6 cellular contexts compared by ENCODE assay signal in the genomic region with DNA sequence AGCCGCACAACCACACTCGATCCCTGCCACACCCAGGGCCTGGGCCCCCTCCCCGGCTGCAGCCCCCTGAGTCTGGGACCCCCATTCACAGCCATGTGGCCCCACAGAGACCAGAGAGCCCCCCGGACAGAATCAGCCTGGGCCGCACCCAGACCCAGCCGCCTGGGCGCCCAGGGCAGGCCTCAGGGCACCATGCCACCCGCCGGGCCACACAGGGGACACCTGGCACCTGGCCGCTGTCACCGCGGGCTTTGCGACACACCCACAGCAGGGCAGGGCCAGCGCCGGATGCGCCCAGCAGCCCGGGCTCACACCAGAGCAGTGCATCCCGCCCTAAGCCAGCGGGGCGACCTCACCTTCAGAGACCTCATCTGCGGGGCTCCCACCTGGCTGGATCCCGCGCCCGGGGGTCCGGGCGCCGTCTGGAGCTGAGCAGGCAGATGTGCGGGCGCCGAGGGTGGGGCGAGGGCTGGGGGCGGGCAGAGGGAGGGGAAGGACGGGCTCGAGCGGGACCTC. TPM values are rescaled to one million over a fixed set of nuclear protein-coding genes. Genes with fewer than 3 reads are reported as not detected.
DNase-seq lines count a peak whose midpoint lies in the region; ATAC-seq and TF ChIP-seq lines count a peak whose summit lies in the region.

No MANE protein-coding gene starts in this region.

- WGBS in mesendoderm (ENCODE audit: extremely low coverage, insufficient coverage, low lambda C conversion rate), result no CpG with 5 or more reads among the region's 35 CpGs

- H4K20me1 ChIP-seq in GM23338 (replicated peaks; ENCODE audit: insufficient read depth), result no peaks in the 10 kb centered on the region

- no peaks in the 10 kb centered on the region for H3K9me3 Mint-ChIP-seq in GM23338
- no peaks in the 10 kb centered on the region for H3K9me3 Mint-ChIP-seq in activated T-cell treated with anti-CD3 and anti-CD28 coated beads, Interleukin-2, amount 50 U/mL, for 4 hours

- peak overlapping the region; percentile 95 for H3K4me2 ChIP-seq in GM23338
- H3K4me2 ChIP-seq in mesendoderm (ENCODE audit: low read length), result peak overlapping the region; percentile 37

- H3K79me1 ChIP-seq in mesendoderm (ENCODE audit: low read length), result no peaks in the 10 kb centered on the region

- H3K36me3 Mint-ChIP-seq in GM23338 (ENCODE audit: low read depth), result peaks cover 8% of the 10 kb centered on the region; the same call in 2 of the 3 replicates
- no peaks in the 10 kb centered on the region for H3K36me3 Mint-ChIP-seq in activated T-cell treated with anti-CD3 and anti-CD28 coated beads, Interleukin-2, amount 50 U/mL, for 4 hours (ENCODE audit: insufficient read depth)

- no peak for TF ChIP-seq CTCF in GM23338 (conservative IDR thresholded peaks at IDR 0.05; ENCODE audit: low read depth in 2 of 2)

- H3K4me1 ChIP-seq in GM23338 (ENCODE audit: insufficient read depth) (peaks cover 10% of the 10 kb centered on the region), mesendoderm (ENCODE audit: control insufficient read depth, low read depth, low read length) (peaks cover 4% of the 10 kb centered on the region)

- H3K9ac ChIP-seq in mesendoderm (ENCODE audit: low read length), result peak overlapping the region; percentile 20

- H3K27ac Mint-ChIP-seq in GM23338, result no peak overlapping the region

- peak; percentile 65 for DNase-seq in GM23338 (ENCODE audit: low spot score)
- no peak for DNase-seq in activated T-cell treated with anti-CD3 and anti-CD28 coated beads, Interleukin-2, amount 50 U/mL, for 4 hours
- DNase-seq in mesendoderm, result peak; percentile 34
- no peak for DNase-seq in HuH-7.5 (ENCODE audit: low spot score)
- DNase-seq in NOMO-1 treated with DMSO at 0.1 percent for 48 hours (lab: John Stamatoyannopoulos, UW; ENCODE audit: unreplicated experiment), result no peak

- H3K36me3 ChIP-seq in GM23338 (ENCODE audit: insufficient read depth) (no peaks in the 10 kb centered on the region), mesendoderm (ENCODE audit: control insufficient read depth, insufficient read depth, low read length) (no peaks in the 10 kb centered on the region)

- H3K27ac ChIP-seq in GM23338 (ENCODE audit: low read depth), result no peak overlapping the region
- no peak overlapping the region for H3K27ac ChIP-seq in mesendoderm (ENCODE audit: low read depth, low read length)

- H3K27me3 ChIP-seq in GM23338 (ENCODE audit: insufficient read depth), result peaks cover 11% of the 10 kb centered on the region
- H3K27me3 ChIP-seq in mesendoderm (ENCODE audit: insufficient read depth, low read length, poor library complexity), result no peaks in the 10 kb centered on the region

- H3K56ac ChIP-seq in mesendoderm (ENCODE audit: low read length), result peak overlapping the region; percentile 89

- H3F3A ChIP-seq in GM23338 (replicated peaks; ENCODE audit: low read depth), result peaks cover 4% of the 10 kb centered on the region; the same call in 1 of the 2 replicates

- ATAC-seq in GM23338 (peak; percentile 58), HG03571 (IDR thresholded peaks at IDR 0.05; ENCODE audit: unreplicated experiment) (no peak)
- peak; percentile 59 to 64 for ATAC-seq in activated T-cell treated with anti-CD3 and anti-CD28 coated beads, Interleukin-2, amount 50 U/mL, for 4 hours

- no peak overlapping the region for H2BK5ac ChIP-seq in mesendoderm (ENCODE audit: low read length)

- no peak overlapping the region for H3K23ac ChIP-seq in mesendoderm (ENCODE audit: low read length)

- H3K79me2 ChIP-seq in GM23338 (replicated peaks; ENCODE audit: insufficient read depth) (no peaks in the 10 kb centered on the region), mesendoderm (ENCODE audit: control insufficient read depth, insufficient read depth, low read length) (no peaks in the 10 kb centered on the region)

- H3K4ac ChIP-seq in mesendoderm (ENCODE audit: low read depth, low read length), result no peak overlapping the region

- peaks cover 10% of the 10 kb centered on the region for H3K27me3 Mint-ChIP-seq in GM23338 (ENCODE audit: insufficient read depth, low read depth, poor library complexity)
- H3K27me3 Mint-ChIP-seq in activated T-cell treated with anti-CD3 and anti-CD28 coated beads, Interleukin-2, amount 50 U/mL, for 4 hours (ENCODE audit: low read depth), result no peaks in the 10 kb centered on the region

- H4K5ac ChIP-seq in mesendoderm (ENCODE audit: low read length), result no peak overlapping the region

- peak overlapping the region; percentile 15 for H3K18ac ChIP-seq in mesendoderm (ENCODE audit: low read length)

- H3K4me1 Mint-ChIP-seq in GM23338, result peaks cover 11% of the 10 kb centered on the region
- H3K4me1 Mint-ChIP-seq in activated T-cell treated with anti-CD3 and anti-CD28 coated beads, Interleukin-2, amount 50 U/mL, for 4 hours (ENCODE audit: low read depth), result peaks cover 11% of the 10 kb centered on the region

- H2BK15ac ChIP-seq in mesendoderm (replicated peaks; ENCODE audit: low read depth), result no peak overlapping the region

- H2AFZ ChIP-seq in GM23338, result peak overlapping the region; percentile 80

- H2BK120ac ChIP-seq in mesendoderm (ENCODE audit: low read depth, low read length), result no peak overlapping the region

- H2AK5ac ChIP-seq in mesendoderm (ENCODE audit: low read length), result no peak overlapping the region

- no peaks in the 10 kb centered on the region for H3K9me2 ChIP-seq in GM23338 (ENCODE audit: insufficient read depth)

- H3K4me3 ChIP-seq in GM23338, result peak overlapping the region; percentile 64
- H3K4me3 ChIP-seq in mesendoderm (ENCODE audit: low read length), result no peak overlapping the region

- peak overlapping the region; percentile 56 for H3K4me3 Mint-ChIP-seq in GM23338
- H3K4me3 Mint-ChIP-seq in activated T-cell treated with anti-CD3 and anti-CD28 coated beads, Interleukin-2, amount 50 U/mL, for 4 hours, result peak overlapping the region; percentile 19

- H4K8ac ChIP-seq in mesendoderm (ENCODE audit: low read depth, low read length), result no peak overlapping the region

TF ChIP-seq in GM23338, 12 proteins besides CTCF, POLR2A, EP300 and RAD21 (continues in another document):
- no peak for TF ChIP-seq EZH2 (IDR thresholded peaks at IDR 0.05; ENCODE audit: low read depth, unreplicated experiment)
- no peak for TF ChIP-seq POLR2AphosphoS5 (IDR thresholded peaks at IDR 0.05; ENCODE audit: low read depth)
- no peak for TF ChIP-seq CREB1 (CRISPR knock-in tag; IDR thresholded peaks at IDR 0.05; ENCODE audit: low read depth)
- no peak for TF ChIP-seq STAT1 (IDR thresholded peaks at IDR 0.05; ENCODE audit: unreplicated experiment)
- TF ChIP-seq, protein P1, sequence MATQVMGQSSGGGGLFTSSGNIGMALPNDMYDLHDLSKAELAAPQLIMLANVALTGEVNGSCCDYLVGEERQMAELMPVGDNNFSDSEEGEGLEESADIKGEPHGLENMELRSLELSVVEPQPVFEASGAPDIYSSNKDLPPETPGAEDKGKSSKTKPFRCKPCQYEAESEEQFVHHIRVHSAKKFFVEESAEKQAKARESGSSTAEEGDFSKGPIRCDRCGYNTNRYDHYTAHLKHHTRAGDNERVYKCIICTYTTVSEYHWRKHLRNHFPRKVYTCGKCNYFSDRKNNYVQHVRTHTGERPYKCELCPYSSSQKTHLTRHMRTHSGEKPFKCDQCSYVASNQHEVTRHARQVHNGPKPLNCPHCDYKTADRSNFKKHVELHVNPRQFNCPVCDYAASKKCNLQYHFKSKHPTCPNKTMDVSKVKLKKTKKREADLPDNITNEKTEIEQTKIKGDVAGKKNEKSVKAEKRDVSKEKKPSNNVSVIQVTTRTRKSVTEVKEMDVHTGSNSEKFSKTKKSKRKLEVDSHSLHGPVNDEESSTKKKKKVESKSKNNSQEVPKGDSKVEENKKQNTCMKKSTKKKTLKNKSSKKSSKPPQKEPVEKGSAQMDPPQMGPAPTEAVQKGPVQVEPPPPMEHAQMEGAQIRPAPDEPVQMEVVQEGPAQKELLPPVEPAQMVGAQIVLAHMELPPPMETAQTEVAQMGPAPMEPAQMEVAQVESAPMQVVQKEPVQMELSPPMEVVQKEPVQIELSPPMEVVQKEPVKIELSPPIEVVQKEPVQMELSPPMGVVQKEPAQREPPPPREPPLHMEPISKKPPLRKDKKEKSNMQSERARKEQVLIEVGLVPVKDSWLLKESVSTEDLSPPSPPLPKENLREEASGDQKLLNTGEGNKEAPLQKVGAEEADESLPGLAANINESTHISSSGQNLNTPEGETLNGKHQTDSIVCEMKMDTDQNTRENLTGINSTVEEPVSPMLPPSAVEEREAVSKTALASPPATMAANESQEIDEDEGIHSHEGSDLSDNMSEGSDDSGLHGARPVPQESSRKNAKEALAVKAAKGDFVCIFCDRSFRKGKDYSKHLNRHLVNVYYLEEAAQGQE (IDR thresholded peaks at IDR 0.05; ENCODE audit: unreplicated experiment), result no peak
- no peak for TF ChIP-seq NANOG (IDR thresholded peaks at IDR 0.05; ENCODE audit: borderline replicate concordance)

RNA-seq across cellular contexts. Expression of a gene that starts 0.4 kb away (rescaled TPM):
- total RNA-seq in GM23338 (2014; rRNA removed; shearing (Covaris generic)), result 0.73 and 0.82 TPM in 2 replicates
- polyA plus RNA-seq in GM23338 (2016; fragmentation: Nextera tagmentation; extraction: Ambion mirVana), result 0.42 and 0.47 TPM in 2 replicates
- under 1 TPM; 0.49 to 0.76 (median 0.66) TPM for total RNA-seq in activated T-cell treated with anti-CD3 and anti-CD28 coated beads, Interleukin-2, amount 50 U/mL, for 4 hours
- 0.63 TPM for polyA plus RNA-seq in mesendoderm (2013, experiment 1 of 2)
- 0.56 TPM for polyA plus RNA-seq in mesendoderm (2013, experiment 2 of 2)

RNA-seq across cellular contexts. Expression of a gene that starts 20.4 kb away (rescaled TPM):
- 47.4 and 47.7 TPM in 2 replicates for total RNA-seq in GM23338 (2014; rRNA removed; shearing (Covaris generic))
- polyA plus RNA-seq in GM23338 (2016; fragmentation: Nextera tagmentation; extraction: Ambion mirVana), result 14.3 and 16.9 TPM in 2 replicates
- 10 to 100 TPM; 51.5 to 53.8 (median 52.6) TPM for total RNA-seq in activated T-cell treated with anti-CD3 and anti-CD28 coated beads, Interleukin-2, amount 50 U/mL, for 4 hours
- polyA plus RNA-seq in mesendoderm (2013, experiment 1 of 2), result 25.7 TPM
- polyA plus RNA-seq in mesendoderm (2013, experiment 2 of 2), result 28.3 TPM

RNA-seq across cellular contexts. Expression of a gene that starts 21.0 kb away (rescaled TPM):
- 0.59 and 1.6 TPM in 2 replicates for total RNA-seq in GM23338 (2014; rRNA removed; shearing (Covaris generic))
- polyA plus RNA-seq in GM23338 (2016; fragmentation: Nextera tagmentation; extraction: Ambion mirVana), result 0.26 and 0.48 TPM in 2 replicates
- under 1 TPM; 0.23 to 0.40 (median 0.27) TPM for total RNA-seq in activated T-cell treated with anti-CD3 and anti-CD28 coated beads, Interleukin-2, amount 50 U/mL, for 4 hours
- polyA plus RNA-seq in mesendoderm (2013, experiment 1 of 2), result 0.49 TPM
- 0.53 TPM for polyA plus RNA-seq in mesendoderm (2013, experiment 2 of 2)

RNA-seq across cellular contexts. Expression of a gene that starts 33.5 kb away (rescaled TPM):
- total RNA-seq in GM23338 (2014; rRNA removed; shearing (Covaris generic)), result 107 and 130 TPM in 2 replicates
- polyA plus RNA-seq in GM23338 (2016; fragmentation: Nextera tagmentation; extraction: Ambion mirVana), result 74.1 and 77.8 TPM in 2 replicates
- total RNA-seq in activated T-cell treated with anti-CD3 and anti-CD28 coated beads, Interleukin-2, amount 50 U/mL, for 4 hours, result 10 to 100 TPM; 56.3 to 60.9 (median 59.3) TPM
- polyA plus RNA-seq in mesendoderm (2013, experiment 1 of 2), result 41.2 TPM
- 42.0 TPM for polyA plus RNA-seq in mesendoderm (2013, experiment 2 of 2)

RNA-seq across cellular contexts. Expression of a gene that starts 48.8 kb away (rescaled TPM):
- 75.5 and 91.1 TPM in 2 replicates for total RNA-seq in GM23338 (2014; rRNA removed; shearing (Covaris generic))
- 35.3 and 36.1 TPM in 2 replicates for polyA plus RNA-seq in GM23338 (2016; fragmentation: Nextera tagmentation; extraction: Ambion mirVana)
- 100 to 1,000 TPM in 2 of 3 donors, 10 to 100 TPM in 1; 94.6 to 148 (median 128) TPM for total RNA-seq in activated T-cell treated with anti-CD3 and anti-CD28 coated beads, Interleukin-2, amount 50 U/mL, for 4 hours
- polyA plus RNA-seq in mesendoderm (2013, experiment 1 of 2), result 24.0 TPM
- 23.7 TPM for polyA plus RNA-seq in mesendoderm (2013, experiment 2 of 2)

Comparison
In these comparisons a context has a peak if more than half of its experiments do, and no peak if none do; other contexts are left out.
1. DNase-seq: peak in GM23338 (single experiment) and mesendoderm (single experiment); none in activated T-cell treated with anti-CD3 and anti-CD28 coated beads, Interleukin-2, amount 50 U/mL, for 4 hours (single experiment), HuH-7.5 (single experiment) and NOMO-1 treated with DMSO at 0.1 percent for 48 hours (single experiment).